ENCODE assay signal across 8 cellular contexts in the genomic region with DNA sequence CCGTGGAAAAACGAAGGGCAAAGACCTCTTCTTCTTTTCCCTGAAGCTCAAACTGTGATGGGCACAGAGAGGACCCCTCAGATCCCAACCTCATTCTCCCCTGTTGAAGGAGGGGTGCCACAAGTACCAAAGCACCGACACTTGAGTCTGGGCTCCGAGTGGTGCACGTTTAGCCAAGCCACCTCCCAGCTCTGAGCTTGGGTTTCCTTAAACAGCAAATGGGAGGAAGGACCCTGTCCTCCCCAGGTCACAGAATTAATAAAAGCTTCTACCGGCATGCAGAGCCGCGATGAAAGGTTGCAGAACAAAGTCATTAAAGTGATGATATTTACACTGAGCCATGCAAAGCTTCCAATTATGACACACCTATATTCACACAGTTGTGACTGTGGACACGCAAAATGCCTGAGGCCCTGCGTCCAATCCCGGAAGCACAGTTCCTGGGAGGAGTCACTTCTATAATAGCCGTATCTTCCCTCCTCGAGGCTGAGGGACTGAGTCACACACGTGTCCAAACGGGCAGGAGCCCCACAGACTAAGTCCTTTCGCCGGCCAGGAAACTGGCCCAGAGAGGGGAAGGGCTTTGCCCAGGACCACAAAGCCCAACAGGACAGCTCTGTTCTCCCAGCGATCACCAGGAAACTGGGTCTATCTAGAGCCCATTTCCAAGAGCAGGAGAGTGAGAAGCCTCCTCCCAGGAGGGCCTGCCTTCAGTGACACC. TPM values are rescaled to one million over a fixed set of nuclear protein-coding genes. Genes with fewer than 3 reads are reported as not detected.
DNase-seq lines count a peak whose midpoint lies in the region; ATAC-seq lines count a peak whose summit lies in the region.

No MANE protein-coding gene starts in this region.

- ATAC-seq in activated CD8-positive, alpha-beta memory T cell treated with anti-CD3 and anti-CD28 coated beads, Interleukin-2, amount 10 ng/mL, durations not matched to agents 7 days and 5 days: no peak
- no peak for ATAC-seq in HG03469 (IDR thresholded peaks at IDR 0.05; ENCODE audit: unreplicated experiment)

- no peaks in the 10 kb centered on the region for H3K27me3 ChIP-seq in rectal smooth muscle tissue (ENCODE audit: control insufficient read depth, insufficient read depth, low read length)

- peak overlapping the region; percentile 64 for H3K4me3 ChIP-seq in rectal smooth muscle tissue (ENCODE audit: low read length)

- H3K9ac ChIP-seq in rectal smooth muscle tissue (ENCODE audit: low read length): peak overlapping the region; percentile 59

- no peaks in the 10 kb centered on the region for H3K36me3 Mint-ChIP-seq in activated CD8-positive, alpha-beta memory T cell treated with anti-CD3 and anti-CD28 coated beads, Interleukin-2, amount 10 ng/mL, durations not matched to agents 7 days and 5 days

- CTCF ChIA-PET in activated CD8-positive, alpha-beta memory T cell treated with anti-CD3 and anti-CD28 coated beads, Interleukin-2, amount 10 ng/mL, durations not matched to agents 7 days and 5 days (lab: Charles Lee): interaction anchor here (0.7 to 1.5 kb wide), 3 partner anchors 22 to 266 kb away, joined by 3 to 8 read pairs (median 4); no protein-coding TSS in a partner anchor

- H3K27ac Mint-ChIP-seq in activated CD8-positive, alpha-beta memory T cell treated with anti-CD3 and anti-CD28 coated beads, Interleukin-2, amount 10 ng/mL, durations not matched to agents 7 days and 5 days: peak overlapping the region; percentile 79

- H3K4me1 ChIP-seq in rectal smooth muscle tissue (ENCODE audit: control insufficient read depth, insufficient read depth, low read length): peaks cover 31% of the 10 kb centered on the region

- H3K27me3 Mint-ChIP-seq in activated CD8-positive, alpha-beta memory T cell treated with anti-CD3 and anti-CD28 coated beads, Interleukin-2, amount 10 ng/mL, durations not matched to agents 7 days and 5 days: no peaks in the 10 kb centered on the region

- H3K9me3 Mint-ChIP-seq in activated CD8-positive, alpha-beta memory T cell treated with anti-CD3 and anti-CD28 coated beads, Interleukin-2, amount 10 ng/mL, durations not matched to agents 7 days and 5 days (ENCODE audit: low read depth): no peaks in the 10 kb centered on the region

- no peak for DNase-seq in activated CD8-positive, alpha-beta memory T cell treated with anti-CD3 and anti-CD28 coated beads, Interleukin-2, amount 10 ng/mL, durations not matched to agents 7 days and 5 days
- DNase-seq in activated CD8-positive, alpha-beta memory T cell treated with anti-CD3 and anti-CD28 coated beads, Interleukin-2, amount 50 U/mL, for 4 hours: no peak
- DNase-seq in NCI-H526 (lab: John Stamatoyannopoulos, UW) (peak; percentile 47 to 79), hepatic stellate cell (ENCODE audit: low spot score) (peak; percentile 97)
- DNase-seq in stimulated activated CD4-positive, alpha-beta T cell treated with anti-CD3 and anti-CD28 coated beads, Interleukin-4, amount 100 ng/mL, for 4 hours: no peak

- H3K36me3 ChIP-seq in rectal smooth muscle tissue (ENCODE audit: control insufficient read depth, insufficient read depth, low read length): no peaks in the 10 kb centered on the region

- H3K4me1 Mint-ChIP-seq in activated CD8-positive, alpha-beta memory T cell treated with anti-CD3 and anti-CD28 coated beads, Interleukin-2, amount 10 ng/mL, durations not matched to agents 7 days and 5 days: peaks cover 38% of the 10 kb centered on the region

- H3K4me3 Mint-ChIP-seq in activated CD8-positive, alpha-beta memory T cell treated with anti-CD3 and anti-CD28 coated beads, Interleukin-2, amount 10 ng/mL, durations not matched to agents 7 days and 5 days: peak overlapping the region; percentile 76

- peak overlapping the region; percentile 99 for H3K27ac ChIP-seq in angular gyrus (ENCODE audit: low read depth, low read length)
- H3K27ac ChIP-seq in rectal smooth muscle tissue (ENCODE audit: low read depth, low read length): peak overlapping the region; percentile 97

RNA-seq across cellular contexts. Expression of gene CSNK1E, which starts 0.9 kb away (rescaled TPM):
- 100 to 1,000 TPM; 110 to 122 TPM for total RNA-seq in activated CD8-positive, alpha-beta memory T cell treated with anti-CD3 and anti-CD28 coated beads, Interleukin-2, amount 10 ng/mL, durations not matched to agents 7 days and 5 days

RNA-seq across cellular contexts. Expression of gene TMEM184B, which starts 45.3 kb away (rescaled TPM):
- 10 to 100 TPM; 29.8 to 35.5 TPM for total RNA-seq in activated CD8-positive, alpha-beta memory T cell treated with anti-CD3 and anti-CD28 coated beads, Interleukin-2, amount 10 ng/mL, durations not matched to agents 7 days and 5 days

Comparison
In these comparisons a context has a peak if more than half of its experiments do, and no peak if none do; other contexts are left out.
1. DNase-seq: peak in NCI-H526 (2 of 2) and hepatic stellate cell (single experiment); none in activated CD8-positive, alpha-beta memory T cell treated with anti-CD3 and anti-CD28 coated beads, Interleukin-2, amount 10 ng/mL, durations not matched to agents 7 days and 5 days (single experiment), activated CD8-positive, alpha-beta memory T cell treated with anti-CD3 and anti-CD28 coated beads, Interleukin-2, amount 50 U/mL, for 4 hours (single experiment) and stimulated activated CD4-positive, alpha-beta T cell treated with anti-CD3 and anti-CD28 coated beads, Interleukin-4, amount 100 ng/mL, for 4 hours (0 of 2).